In the genomic region with DNA sequence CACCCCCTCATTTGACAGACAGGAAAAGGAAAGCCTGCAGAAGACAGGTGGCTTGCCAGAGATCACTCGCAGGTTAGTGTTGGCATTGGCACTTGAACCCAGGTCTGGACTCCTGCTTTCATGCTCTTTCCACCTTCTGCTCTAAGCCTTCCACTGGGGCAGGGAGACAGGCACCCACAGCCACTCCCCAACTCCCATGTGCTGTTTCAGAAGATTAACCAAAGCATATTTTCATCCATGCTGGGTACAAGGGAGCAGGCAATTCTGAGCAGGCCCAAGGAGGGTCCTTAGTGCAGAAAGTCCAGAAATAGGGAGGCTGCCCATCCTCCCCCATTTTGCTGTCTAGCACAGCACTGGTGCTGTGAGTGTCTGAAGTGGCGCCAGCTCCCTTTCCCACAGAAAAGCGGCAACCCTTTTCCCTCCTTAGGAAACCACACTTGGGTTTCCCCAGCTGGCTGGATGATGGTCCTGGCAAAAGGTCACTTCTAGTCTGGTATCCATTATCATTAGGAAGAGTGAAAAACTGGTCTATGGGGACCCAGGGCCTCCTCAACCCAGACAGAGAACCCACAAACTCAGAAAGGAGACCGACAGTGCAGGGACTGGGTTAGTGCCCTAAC, we compare ENCODE assay signal across 22 cellular contexts. TPM values are rescaled to one million over a fixed set of nuclear protein-coding genes. Genes with fewer than 3 reads are reported as not detected.
DNase-seq lines count a peak whose midpoint lies in the region; ATAC-seq, FAIRE-seq and TF ChIP-seq lines count a peak whose summit lies in the region.
"Had no signal": no experiment of that assay in that cellular context is flagged by ENCODE, and none has a peak within 500 bp of the region (broad histone marks: within the 10 kb centered on the region; RNA-seq: fewer than 3 reads in every experiment).

No MANE protein-coding gene starts in this region.

- H3K27ac Mint-ChIP-seq in osteocyte (ENCODE audit: unreplicated experiment) = peak overlapping the region; percentile 63
- H3K27ac Mint-ChIP-seq: activated CD4-positive, alpha-beta T cell treated with anti-CD3 and anti-CD28 coated beads, Interleukin-2, amount 10 ng/mL, durations not matched to agents 24 days and 14 days; CD8-positive, alpha-beta T cell had no signal

- FAIRE-seq in H1 (lab: Jason Lieb, UNC) = no peak
- FAIRE-seq: small intestine had no signal

- no peak overlapping the region for H3K4ac ChIP-seq in H1 (replicated peaks; ENCODE audit: insufficient read length, low read depth, low read length)

- H3K9me3 ChIP-seq in H1 (ENCODE audit: insufficient read depth in 2 of 2, low read depth in 1 of 2, low read length in 1 of 2) = no peaks in the 10 kb centered on the region
- H3K9me3 ChIP-seq: mucosa of descending colon, thyroid gland had no signal

- H3K56ac ChIP-seq in H1 (replicated peaks; ENCODE audit: insufficient read length, low read depth, low read length) = no peak overlapping the region

- no peak overlapping the region for H3K4me3 ChIP-seq in H1 (ENCODE audit: extremely low read depth in 1 of 4, insufficient read depth in 2 of 4, low read depth in 3 of 4, low read length in 4 of 4)
- H3K4me3 ChIP-seq: mucosa of descending colon, thyroid gland had no signal

- H3K23me2 ChIP-seq in H1 (ENCODE audit: low read depth, low read length) = peaks cover 14% of the 10 kb centered on the region

- no peak for TF ChIP-seq EP300 in H1 (IDR thresholded peaks at IDR 0.05; ENCODE audit: borderline replicate concordance in 1 of 2, low read depth in 2 of 2, low read length in 2 of 2)

- CTCF ChIA-PET in HEK293T (lab: Yijun Ruan, JAX) (interaction anchor here (0.6 kb wide), 1 partner anchor 102 kb away, joined by 3 read pairs; no protein-coding TSS in a partner anchor), H1 (lab: Charles Lee; ENCODE audit: partially characterized antibody) (interaction anchor here (0.6 to 6.1 kb wide), 3 partner anchors 14 to 20 kb away, joined by 3 to 36 read pairs (median 5); no protein-coding TSS in a partner anchor)

- H4K20me1 ChIP-seq in H1 (replicated peaks in 1 of 2; ENCODE audit: control insufficient read depth in 1 of 2, insufficient read depth in 2 of 2, low read length in 2 of 2) = peaks cover 4 to 8% of the 10 kb centered on the region in 2 experiments

- H3K4me2 ChIP-seq in H1 (ENCODE audit: insufficient read depth in 1 of 2, low read depth in 2 of 2, low read length in 2 of 2) = no peak overlapping the region

- H4K8ac ChIP-seq in H1 (ENCODE audit: extremely low read depth, insufficient read depth, low read length) = no peak overlapping the region

- TF ChIP-seq CTCF in H1 (IDR thresholded peaks at IDR 0.05; ENCODE audit: control extremely low read depth in 1 of 3, insufficient read depth in 1 of 3, low read depth in 1 of 3, low read length in 3 of 3) = no peak
- TF ChIP-seq CTCF in osteocyte (IDR thresholded peaks at IDR 0.05) = no peak

- H3K9me3 Mint-ChIP-seq in osteocyte (ENCODE audit: unreplicated experiment) = no peaks in the 10 kb centered on the region
- H3K9me3 Mint-ChIP-seq: activated CD4-positive, alpha-beta T cell treated with anti-CD3 and anti-CD28 coated beads, Interleukin-2, amount 10 ng/mL, durations not matched to agents 24 days and 14 days; CD8-positive, alpha-beta T cell had no signal

- H4K91ac ChIP-seq in H1 (replicated peaks; ENCODE audit: insufficient read length, low read length) = no peak overlapping the region

- H3K4me1 ChIP-seq in H1 (replicated peaks in 1 of 4; ENCODE audit: control insufficient read depth in 3 of 4, insufficient read depth in 4 of 4, low read length in 3 of 4) = peaks cover 4 to 13% (median 9%) of the 10 kb centered on the region in 4 experiments

- H2BK20ac ChIP-seq in H1 (ENCODE audit: low read length) = no peak overlapping the region

- no peak overlapping the region; the same call in 1 of the 2 replicates for H2BK5ac ChIP-seq in H1 (ENCODE audit: low read depth, low read length)

- no peaks in the 10 kb centered on the region for H3K27me3 Mint-ChIP-seq in osteocyte (ENCODE audit: unreplicated experiment)

- no peak overlapping the region for H2BK12ac ChIP-seq in H1 (ENCODE audit: low read depth, low read length)

- H2BK120ac ChIP-seq in H1 (replicated peaks; ENCODE audit: low read depth, low read length) = no peak overlapping the region

- peaks cover 0 to 13% (median 10%) of the 10 kb centered on the region in 4 experiments; a peak in 6 of 7 replicates for H3K27me3 ChIP-seq in H1 (replicated peaks in 1 of 4; ENCODE audit: control insufficient read depth in 3 of 4, extremely low read depth in 1 of 4, insufficient read depth in 3 of 4, low read length in 3 of 4)
- H3K27me3 ChIP-seq: thyroid gland had no signal

- DNase-seq in A172 (ENCODE audit: low spot score) (peak; percentile 71), HEK293T (ENCODE audit: extremely low spot score) (peak; percentile 3), H1 (ENCODE audit: low read depth in 1 of 2, low spot score in 2 of 2) (no peak), osteocyte (ENCODE audit: extremely low spot score, unreplicated experiment) (no peak), GOT3 (lab: John Stamatoyannopoulos, UW) (no peak)
- no peak for DNase-seq in stimulated activated CD4-positive, alpha-beta T cell treated with anti-CD3 and anti-CD28 coated beads, Interleukin-4, amount 100 ng/mL, for 4 hours
- DNase-seq: ACHN; activated CD4-positive, alpha-beta T cell treated with anti-CD3 and anti-CD28 coated beads, Interleukin-2, amount 10 ng/mL, durations not matched to agents 24 days and 14 days; activated gamma-delta T cell treated with Interleukin-2 at 50 U/mL for 16 hours; amygdala; CD8-positive, alpha-beta T cell; cerebellar nuclear complex; EL; foreskin melanocyte; mucosa of descending colon; NCI-H2081 treated with DMSO at 0.1 percent for 48 hours; NCI-H510A treated with DMSO at 0.1 percent for 48 hours; small intestine; thyroid gland had no signal

- H3K4me1 Mint-ChIP-seq in osteocyte (ENCODE audit: unreplicated experiment) = peaks cover 43% of the 10 kb centered on the region

- no peak overlapping the region for H3K14ac ChIP-seq in H1 (ENCODE audit: insufficient read length)

- H3K9ac ChIP-seq in H1 (replicated peaks in 1 of 4; ENCODE audit: extremely low read depth in 1 of 4, low read depth in 3 of 4, low read length in 3 of 4) = no peak overlapping the region

- H3K4me3 Mint-ChIP-seq in osteocyte (ENCODE audit: unreplicated experiment) = no peak overlapping the region
- H3K4me3 Mint-ChIP-seq: activated CD4-positive, alpha-beta T cell treated with anti-CD3 and anti-CD28 coated beads, Interleukin-2, amount 10 ng/mL, durations not matched to agents 24 days and 14 days; CD8-positive, alpha-beta T cell had no signal

- WGBS in H1 (ENCODE audit: extremely low coverage in 1 of 2, insufficient coverage in 1 of 2, insufficient read length in 1 of 2, insufficient replicate concordance in 2 of 2, low coverage in 1 of 2, low lambda C conversion rate in 2 of 2, missing lambda C conversion rate in 1 of 2), 2 experiments = 95% methylated on average over 4 of the region's 4 CpGs; no CpG with 5 or more reads in 1 of the 2 experiments

- H3K23ac ChIP-seq in H1 (ENCODE audit: insufficient read length) = no peak overlapping the region

- H3K27ac ChIP-seq in H1 (ENCODE audit: low read depth, low read length) = no peak overlapping the region
- H3K27ac ChIP-seq: HL-60 had no signal

- peaks cover 0 to 9% of the 10 kb centered on the region in 2 experiments; a peak in 1 of 4 replicates for H3K79me2 ChIP-seq in H1 (ENCODE audit: control insufficient read depth in 1 of 2, insufficient read depth in 2 of 2, low read length in 2 of 2)

- H4K5ac ChIP-seq in H1 (ENCODE audit: insufficient read length, low read depth, low read length) = no peak overlapping the region

- TF ChIP-seq RAD21 in H1 (IDR thresholded peaks at IDR 0.05 in 1 of 2, conservative IDR thresholded peaks at IDR 0.05 in 1 of 2; ENCODE audit: low read depth in 2 of 2, low read length in 2 of 2) = no peak

- no peak overlapping the region for H2AFZ ChIP-seq in H1 (ENCODE audit: low read length)

- H3K36me3 ChIP-seq in H1 (ENCODE audit: control insufficient read depth in 2 of 4, insufficient read depth in 4 of 4, low read length in 3 of 4) = no peaks in the 10 kb centered on the region
- H3K36me3 ChIP-seq: thyroid gland had no signal

- 0 out of 2 replicates have a peak overlapping the region, but pooled peaks have one; percentile 49 for H2BK15ac ChIP-seq in H1 (ENCODE audit: low read length)

- H3K18ac ChIP-seq in H1 (ENCODE audit: extremely low read depth, low read length) = no peak overlapping the region

- TF ChIP-seq POLR2A in H1 (IDR thresholded peaks at IDR 0.05; ENCODE audit: control extremely low read depth in 1 of 2, low read depth in 2 of 2, low read length in 2 of 2) = no peak

- POLR2A ChIA-PET in HEK293T (lab: Yijun Ruan, JAX) (interaction anchor here (1.0 kb wide), 1 partner anchor 10 kb away, joined by 3 read pairs; no protein-coding TSS in a partner anchor), H1 (lab: Charles Lee; ENCODE audit: partially characterized antibody) (interaction anchor here (1.0 to 1.5 kb wide), 2 partner anchors 17 to 31 kb away, joined by 3 read pairs; no protein-coding TSS in a partner anchor)

- no peak overlapping the region for H2AK5ac ChIP-seq in H1 (ENCODE audit: low read depth, low read length)

- H3K79me1 ChIP-seq in H1 (ENCODE audit: low read depth, low read length) = peaks cover 3% of the 10 kb centered on the region; the same call in 1 of the 2 replicates

- no peaks in the 10 kb centered on the region for H3K36me3 Mint-ChIP-seq in osteocyte (ENCODE audit: unreplicated experiment)
- H3K36me3 Mint-ChIP-seq: CD8-positive, alpha-beta T cell had no signal

- ATAC-seq in GM18868 (IDR thresholded peaks at IDR 0.05; ENCODE audit: unreplicated experiment) = no peak
- ATAC-seq in esophagus mucosa = no peak
- ATAC-seq: CD8-positive, alpha-beta T cell; mucosa of descending colon had no signal

RNA-seq across cellular contexts. Expression of a gene that starts 2.0 kb away (rescaled TPM):
- 569 and 659 TPM in 2 replicates for total RNA-seq in A172 (2014; rRNA removed; shearing (Covaris generic))
- total RNA-seq in H1 (2021; fragmentation: NEBNext Ultra II Directional; extraction: Animal tissue kit (Norgen Biotek cat#: 25700)) = 41.6 and 43.5 TPM in 2 replicates
- polyA plus RNA-seq in H1 (2011; rRNA removed) = 16.2 and 22.6 TPM in 2 replicates
- 25.9 TPM for polyA plus RNA-seq in H1 (2011; cell fraction: cytosol; rRNA removed)
- 16.1 TPM for polyA plus RNA-seq in H1 (2011; cell fraction: nucleus; rRNA removed)
- 28.3 to 38.2 TPM (median 33.3 TPM) in 4 replicates for polyA plus RNA-seq in H1 (2012, experiment 1 of 2)
- 30.3 TPM for polyA plus RNA-seq in H1 (2012, experiment 2 of 2)
- polyA plus RNA-seq in H1 (2013, experiment 1 of 2) = 17.7 TPM
- 18.4 TPM for polyA plus RNA-seq in H1 (2013, experiment 2 of 2)
- 8.8 and 10.6 TPM in 2 replicates for polyA minus RNA-seq in H1 (2011; rRNA and poly(A)+ RNA removed)
- polyA minus RNA-seq in H1 (2011; cell fraction: cytosol; rRNA and poly(A)+ RNA removed) = 22.9 TPM
- 6.8 TPM for polyA minus RNA-seq in H1 (2011; cell fraction: nucleus; rRNA and poly(A)+ RNA removed)
- total RNA-seq in osteocyte (487 and 510 TPM in 2 replicates), esophagus mucosa (67.0 TPM)
- total RNA-seq: CD8-positive, alpha-beta T cell had no signal

RNA-seq across cellular contexts. Expression of a gene that starts 33.6 kb away (rescaled TPM):
- total RNA-seq in A172 (2014; rRNA removed; shearing (Covaris generic)) = 23.4 and 24.1 TPM in 2 replicates
- total RNA-seq in H1 (2021; fragmentation: NEBNext Ultra II Directional; extraction: Animal tissue kit (Norgen Biotek cat#: 25700)) = 55.3 and 57.3 TPM in 2 replicates
- 63.4 and 77.4 TPM in 2 replicates for polyA plus RNA-seq in H1 (2011; rRNA removed)
- 46.8 TPM for polyA plus RNA-seq in H1 (2011; cell fraction: cytosol; rRNA removed)
- 157 TPM for polyA plus RNA-seq in H1 (2011; cell fraction: nucleus; rRNA removed)
- polyA plus RNA-seq in H1 (2012, experiment 1 of 2) = 38.3 to 56.3 TPM (median 50.1 TPM) in 4 replicates
- polyA plus RNA-seq in H1 (2012, experiment 2 of 2) = 35.9 TPM
- polyA plus RNA-seq in H1 (2013, experiment 1 of 2) = 56.4 TPM
- 50.9 TPM for polyA plus RNA-seq in H1 (2013, experiment 2 of 2)
- 135 and 172 TPM in 2 replicates for polyA minus RNA-seq in H1 (2011; rRNA and poly(A)+ RNA removed)
- polyA minus RNA-seq in H1 (2011; cell fraction: cytosol; rRNA and poly(A)+ RNA removed) = 33.5 TPM
- polyA minus RNA-seq in H1 (2011; cell fraction: nucleus; rRNA and poly(A)+ RNA removed) = 90.2 TPM
- 63.2 and 67.1 TPM in 2 replicates for total RNA-seq in osteocyte
- total RNA-seq in esophagus mucosa = 40.1 TPM

RNA-seq across cellular contexts. Expression of a gene that starts 36.9 kb away (rescaled TPM):
- total RNA-seq in A172 (2014; rRNA removed; shearing (Covaris generic)) = 78.5 and 92.9 TPM in 2 replicates
- 94.1 and 94.3 TPM in 2 replicates for total RNA-seq in H1 (2021; fragmentation: NEBNext Ultra II Directional; extraction: Animal tissue kit (Norgen Biotek cat#: 25700))
- polyA plus RNA-seq in H1 (2011; rRNA removed) = 38.4 and 41.2 TPM in 2 replicates
- 48.0 TPM for polyA plus RNA-seq in H1 (2011; cell fraction: cytosol; rRNA removed)
- polyA plus RNA-seq in H1 (2011; cell fraction: nucleus; rRNA removed) = 73.3 TPM
- 62.3 to 80.8 TPM (median 72.6 TPM) in 4 replicates for polyA plus RNA-seq in H1 (2012, experiment 1 of 2)
- polyA plus RNA-seq in H1 (2012, experiment 2 of 2) = 32.2 TPM
- polyA plus RNA-seq in H1 (2013, experiment 1 of 2) = 41.7 TPM
- 37.9 TPM for polyA plus RNA-seq in H1 (2013, experiment 2 of 2)
- 86.0 and 92.4 TPM in 2 replicates for polyA minus RNA-seq in H1 (2011; rRNA and poly(A)+ RNA removed)
- polyA minus RNA-seq in H1 (2011; cell fraction: cytosol; rRNA and poly(A)+ RNA removed) = 59.6 TPM
- polyA minus RNA-seq in H1 (2011; cell fraction: nucleus; rRNA and poly(A)+ RNA removed) = 60.0 TPM
- total RNA-seq in osteocyte (280 and 281 TPM in 2 replicates), esophagus mucosa (191 TPM)

Comparison
In these comparisons a context has a peak if more than half of its experiments do, and no peak if none do; other contexts are left out.
1. DNase-seq: peak in A172 (single experiment) and HEK293T (single experiment); none in H1 (0 of 2), osteocyte (single experiment), stimulated activated CD4-positive, alpha-beta T cell treated with anti-CD3 and anti-CD28 coated beads, Interleukin-4, amount 100 ng/mL, for 4 hours (0 of 2) and GOT3 (single experiment).